ENCODE assay signal across 1 cellular context in the genomic region with DNA sequence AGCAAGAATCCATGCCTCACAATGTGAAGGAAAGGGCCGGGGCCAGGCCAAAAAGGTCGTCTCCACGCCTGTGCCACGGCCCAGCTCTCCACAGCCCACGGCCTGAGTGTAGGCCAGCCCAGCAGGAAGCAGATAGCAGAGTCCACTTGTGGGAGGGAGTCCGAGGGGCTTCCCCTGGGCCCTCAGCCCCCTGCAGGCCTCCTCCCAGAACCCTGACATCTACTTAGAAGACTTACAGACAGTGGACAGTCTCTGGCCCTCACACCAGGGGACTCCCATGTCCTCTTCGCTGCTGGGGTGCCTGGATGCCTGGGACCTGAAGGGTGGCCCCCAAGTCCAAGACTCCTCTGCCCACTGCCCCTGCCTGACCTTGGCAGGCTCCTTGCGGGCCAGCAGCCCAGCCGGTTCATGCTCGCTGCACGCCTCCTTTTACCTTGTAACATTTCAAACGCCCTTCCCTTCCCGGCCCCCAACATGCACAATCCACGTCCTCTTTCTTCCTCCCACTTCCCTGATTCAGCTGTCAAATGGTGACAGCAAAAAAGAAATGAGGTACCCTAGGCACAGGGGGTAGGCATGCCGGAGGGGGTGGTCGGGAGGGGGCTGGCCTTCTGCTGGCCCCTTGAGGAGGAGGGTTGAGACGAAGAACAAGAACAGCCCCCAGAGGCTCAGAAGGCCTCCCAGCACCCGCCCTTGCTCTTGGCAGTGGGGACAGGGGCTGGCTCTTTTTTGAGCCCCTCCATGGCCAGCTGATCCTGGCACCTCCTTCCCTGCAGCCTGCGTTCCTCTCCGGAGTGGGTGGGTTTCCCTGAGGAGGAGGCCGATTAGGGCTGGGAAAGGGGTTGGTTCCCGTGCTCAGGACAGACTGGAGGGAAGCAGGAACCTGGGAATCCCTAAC.
A peak's percentile ranks its signal among the peaks of the same experiment; 100 is the strongest.
TF ChIP-seq lines count a peak whose summit lies in the region.

No MANE protein-coding gene starts in this region.

TF ChIP-seq in K562, 482 proteins besides CTCF, POLR2A, EP300 and RAD21 (continued from another document and continues in another):
- TF ChIP-seq, protein P1, sequence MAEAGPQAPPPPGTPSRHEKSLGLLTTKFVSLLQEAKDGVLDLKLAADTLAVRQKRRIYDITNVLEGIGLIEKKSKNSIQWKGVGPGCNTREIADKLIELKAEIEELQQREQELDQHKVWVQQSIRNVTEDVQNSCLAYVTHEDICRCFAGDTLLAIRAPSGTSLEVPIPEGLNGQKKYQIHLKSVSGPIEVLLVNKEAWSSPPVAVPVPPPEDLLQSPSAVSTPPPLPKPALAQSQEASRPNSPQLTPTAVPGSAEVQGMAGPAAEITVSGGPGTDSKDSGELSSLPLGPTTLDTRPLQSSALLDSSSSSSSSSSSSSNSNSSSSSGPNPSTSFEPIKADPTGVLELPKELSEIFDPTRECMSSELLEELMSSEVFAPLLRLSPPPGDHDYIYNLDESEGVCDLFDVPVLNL (CRISPR knock-in tag; IDR thresholded peaks at IDR 0.05; ENCODE audit: low read depth), result no peak
- TF ChIP-seq RBM39 (optimal IDR thresholded peaks at IDR 0.05; ENCODE audit: low read depth, low read length) (no peak), ETV5 (CRISPR knock-in tag; IDR thresholded peaks at IDR 0.05; ENCODE audit: low read depth) (peak; percentile 40; the same call in 1 of the 2 replicates), RBM17 (IDR thresholded peaks at IDR 0.05; ENCODE audit: borderline replicate concordance, low read depth, low read length) (no peak), CBX1 (IDR thresholded peaks at IDR 0.05; ENCODE audit: low read depth) (peak; percentile 75; the same call in 1 of the 2 replicates), SRSF9 (IDR thresholded peaks at IDR 0.05; ENCODE audit: borderline replicate concordance, low read depth, low read length) (no peak), ZNF184 (CRISPR knock-in tag; IDR thresholded peaks at IDR 0.05) (no peak), SREBF2 (CRISPR knock-in tag; IDR thresholded peaks at IDR 0.05) (no peak), ZNF785 (CRISPR knock-in tag; IDR thresholded peaks at IDR 0.05) (no peak), CHD2 (IDR thresholded peaks at IDR 0.05; ENCODE audit: low read depth, low read length) (no peak), MTA2 (IDR thresholded peaks at IDR 0.05; ENCODE audit: low read depth) (no peak), ZNF644 (tag; IDR thresholded peaks at IDR 0.05; ENCODE audit: low read depth) (peak; percentile 13; the same call in 1 of the 2 replicates), ZNF146 (CRISPR knock-in tag; IDR thresholded peaks at IDR 0.05; ENCODE audit: unreplicated experiment) (no peak), ETV6 (IDR thresholded peaks at IDR 0.05; ENCODE audit: borderline replicate concordance in 1 of 2, low read depth in 2 of 2, low read length in 1 of 2) (no peak), ETV6 (CRISPR knock-in tag; IDR thresholded peaks at IDR 0.05; ENCODE audit: borderline replicate concordance) (no peak), KAT7 (CRISPR knock-in tag; IDR thresholded peaks at IDR 0.05; ENCODE audit: borderline replicate concordance) (peak; percentile 80; the same call in 1 of the 2 replicates), CAMTA2 (CRISPR knock-in tag; conservative IDR thresholded peaks at IDR 0.05) (0 out of 2 replicates have a peak, but pooled peaks have one; percentile 14), SMARCA5 (IDR thresholded peaks at IDR 0.05) (no peak), NCOR1 (IDR thresholded peaks at IDR 0.05) (no peak), IRF2 (CRISPR knock-in tag; IDR thresholded peaks at IDR 0.05) (no peak), POLR2AphosphoS5 (IDR thresholded peaks at IDR 0.05; ENCODE audit: control insufficient read depth, insufficient read depth, low read depth, low read length) (no peak), ZNF224 (CRISPR knock-in tag; IDR thresholded peaks at IDR 0.05) (no peak), POU5F1 (IDR thresholded peaks at IDR 0.05; ENCODE audit: borderline replicate concordance, low read depth, low read length, partially characterized antibody) (no peak), HDAC1 (IDR thresholded peaks at IDR 0.05) (no peak; a peak in 1 of 4 replicates), GABPB2 (CRISPR knock-in tag; conservative IDR thresholded peaks at IDR 0.05) (no peak), GTF2E2 (tag; IDR thresholded peaks at IDR 0.05) (peak; percentile 52; the same call in 1 of the 2 replicates), SNIP1 (IDR thresholded peaks at IDR 0.05; ENCODE audit: low read depth) (no peak), XRCC4 (IDR thresholded peaks at IDR 0.05; ENCODE audit: extremely low read depth, insufficient read depth, insufficient read length) (no peak), PRMT5 (CRISPR knock-in tag; IDR thresholded peaks at IDR 0.05) (no peak), LCOR (CRISPR knock-in tag; IDR thresholded peaks at IDR 0.05) (0 out of 2 replicates have a peak, but pooled peaks have one; percentile 16), NONO (IDR thresholded peaks at IDR 0.05; ENCODE audit: low read depth in 2 of 2, low read length in 1 of 2) (no peak), HDAC8 (tag; IDR thresholded peaks at IDR 0.05) (no peak), ZNF695 (CRISPR knock-in tag; IDR thresholded peaks at IDR 0.05) (no peak), MAFG (tag; conservative IDR thresholded peaks at IDR 0.05) (no peak), STAT5A (IDR thresholded peaks at IDR 0.05; ENCODE audit: borderline replicate concordance, low read length) (no peak)
- TF ChIP-seq, protein P2, sequence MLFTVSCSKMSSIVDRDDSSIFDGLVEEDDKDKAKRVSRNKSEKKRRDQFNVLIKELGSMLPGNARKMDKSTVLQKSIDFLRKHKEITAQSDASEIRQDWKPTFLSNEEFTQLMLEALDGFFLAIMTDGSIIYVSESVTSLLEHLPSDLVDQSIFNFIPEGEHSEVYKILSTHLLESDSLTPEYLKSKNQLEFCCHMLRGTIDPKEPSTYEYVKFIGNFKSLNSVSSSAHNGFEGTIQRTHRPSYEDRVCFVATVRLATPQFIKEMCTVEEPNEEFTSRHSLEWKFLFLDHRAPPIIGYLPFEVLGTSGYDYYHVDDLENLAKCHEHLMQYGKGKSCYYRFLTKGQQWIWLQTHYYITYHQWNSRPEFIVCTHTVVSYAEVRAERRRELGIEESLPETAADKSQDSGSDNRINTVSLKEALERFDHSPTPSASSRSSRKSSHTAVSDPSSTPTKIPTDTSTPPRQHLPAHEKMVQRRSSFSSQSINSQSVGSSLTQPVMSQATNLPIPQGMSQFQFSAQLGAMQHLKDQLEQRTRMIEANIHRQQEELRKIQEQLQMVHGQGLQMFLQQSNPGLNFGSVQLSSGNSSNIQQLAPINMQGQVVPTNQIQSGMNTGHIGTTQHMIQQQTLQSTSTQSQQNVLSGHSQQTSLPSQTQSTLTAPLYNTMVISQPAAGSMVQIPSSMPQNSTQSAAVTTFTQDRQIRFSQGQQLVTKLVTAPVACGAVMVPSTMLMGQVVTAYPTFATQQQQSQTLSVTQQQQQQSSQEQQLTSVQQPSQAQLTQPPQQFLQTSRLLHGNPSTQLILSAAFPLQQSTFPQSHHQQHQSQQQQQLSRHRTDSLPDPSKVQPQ (CRISPR knock-in tag; IDR thresholded peaks at IDR 0.05; ENCODE audit: borderline replicate concordance), result no peak
- TF ChIP-seq, protein P3, sequence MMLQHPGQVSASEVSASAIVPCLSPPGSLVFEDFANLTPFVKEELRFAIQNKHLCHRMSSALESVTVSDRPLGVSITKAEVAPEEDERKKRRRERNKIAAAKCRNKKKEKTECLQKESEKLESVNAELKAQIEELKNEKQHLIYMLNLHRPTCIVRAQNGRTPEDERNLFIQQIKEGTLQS (IDR thresholded peaks at IDR 0.05), result no peak
- TF ChIP-seq, protein P3 (CRISPR knock-in tag; conservative IDR thresholded peaks at IDR 0.05), result no peak
- TF ChIP-seq, protein P4, sequence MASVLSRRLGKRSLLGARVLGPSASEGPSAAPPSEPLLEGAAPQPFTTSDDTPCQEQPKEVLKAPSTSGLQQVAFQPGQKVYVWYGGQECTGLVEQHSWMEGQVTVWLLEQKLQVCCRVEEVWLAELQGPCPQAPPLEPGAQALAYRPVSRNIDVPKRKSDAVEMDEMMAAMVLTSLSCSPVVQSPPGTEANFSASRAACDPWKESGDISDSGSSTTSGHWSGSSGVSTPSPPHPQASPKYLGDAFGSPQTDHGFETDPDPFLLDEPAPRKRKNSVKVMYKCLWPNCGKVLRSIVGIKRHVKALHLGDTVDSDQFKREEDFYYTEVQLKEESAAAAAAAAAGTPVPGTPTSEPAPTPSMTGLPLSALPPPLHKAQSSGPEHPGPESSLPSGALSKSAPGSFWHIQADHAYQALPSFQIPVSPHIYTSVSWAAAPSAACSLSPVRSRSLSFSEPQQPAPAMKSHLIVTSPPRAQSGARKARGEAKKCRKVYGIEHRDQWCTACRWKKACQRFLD (CRISPR knock-in tag; IDR thresholded peaks at IDR 0.05), result no peak; the same call in none of the 2 replicates
- TF ChIP-seq, protein P5, sequence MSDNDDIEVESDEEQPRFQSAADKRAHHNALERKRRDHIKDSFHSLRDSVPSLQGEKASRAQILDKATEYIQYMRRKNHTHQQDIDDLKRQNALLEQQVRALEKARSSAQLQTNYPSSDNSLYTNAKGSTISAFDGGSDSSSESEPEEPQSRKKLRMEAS (CRISPR knock-in tag; IDR thresholded peaks at IDR 0.05), result no peak
- TF ChIP-seq, protein P6, sequence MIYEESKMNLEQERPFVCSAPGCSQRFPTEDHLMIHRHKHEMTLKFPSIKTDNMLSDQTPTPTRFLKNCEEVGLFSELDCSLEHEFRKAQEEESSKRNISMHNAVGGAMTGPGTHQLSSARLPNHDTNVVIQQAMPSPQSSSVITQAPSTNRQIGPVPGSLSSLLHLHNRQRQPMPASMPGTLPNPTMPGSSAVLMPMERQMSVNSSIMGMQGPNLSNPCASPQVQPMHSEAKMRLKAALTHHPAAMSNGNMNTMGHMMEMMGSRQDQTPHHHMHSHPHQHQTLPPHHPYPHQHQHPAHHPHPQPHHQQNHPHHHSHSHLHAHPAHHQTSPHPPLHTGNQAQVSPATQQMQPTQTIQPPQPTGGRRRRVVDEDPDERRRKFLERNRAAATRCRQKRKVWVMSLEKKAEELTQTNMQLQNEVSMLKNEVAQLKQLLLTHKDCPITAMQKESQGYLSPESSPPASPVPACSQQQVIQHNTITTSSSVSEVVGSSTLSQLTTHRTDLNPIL (CRISPR knock-in tag; IDR thresholded peaks at IDR 0.05), result no peak
- TF ChIP-seq, protein P7, sequence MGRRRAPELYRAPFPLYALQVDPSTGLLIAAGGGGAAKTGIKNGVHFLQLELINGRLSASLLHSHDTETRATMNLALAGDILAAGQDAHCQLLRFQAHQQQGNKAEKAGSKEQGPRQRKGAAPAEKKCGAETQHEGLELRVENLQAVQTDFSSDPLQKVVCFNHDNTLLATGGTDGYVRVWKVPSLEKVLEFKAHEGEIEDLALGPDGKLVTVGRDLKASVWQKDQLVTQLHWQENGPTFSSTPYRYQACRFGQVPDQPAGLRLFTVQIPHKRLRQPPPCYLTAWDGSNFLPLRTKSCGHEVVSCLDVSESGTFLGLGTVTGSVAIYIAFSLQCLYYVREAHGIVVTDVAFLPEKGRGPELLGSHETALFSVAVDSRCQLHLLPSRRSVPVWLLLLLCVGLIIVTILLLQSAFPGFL (CRISPR knock-in tag; IDR thresholded peaks at IDR 0.05), result no peak
- TF ChIP-seq, protein P8, sequence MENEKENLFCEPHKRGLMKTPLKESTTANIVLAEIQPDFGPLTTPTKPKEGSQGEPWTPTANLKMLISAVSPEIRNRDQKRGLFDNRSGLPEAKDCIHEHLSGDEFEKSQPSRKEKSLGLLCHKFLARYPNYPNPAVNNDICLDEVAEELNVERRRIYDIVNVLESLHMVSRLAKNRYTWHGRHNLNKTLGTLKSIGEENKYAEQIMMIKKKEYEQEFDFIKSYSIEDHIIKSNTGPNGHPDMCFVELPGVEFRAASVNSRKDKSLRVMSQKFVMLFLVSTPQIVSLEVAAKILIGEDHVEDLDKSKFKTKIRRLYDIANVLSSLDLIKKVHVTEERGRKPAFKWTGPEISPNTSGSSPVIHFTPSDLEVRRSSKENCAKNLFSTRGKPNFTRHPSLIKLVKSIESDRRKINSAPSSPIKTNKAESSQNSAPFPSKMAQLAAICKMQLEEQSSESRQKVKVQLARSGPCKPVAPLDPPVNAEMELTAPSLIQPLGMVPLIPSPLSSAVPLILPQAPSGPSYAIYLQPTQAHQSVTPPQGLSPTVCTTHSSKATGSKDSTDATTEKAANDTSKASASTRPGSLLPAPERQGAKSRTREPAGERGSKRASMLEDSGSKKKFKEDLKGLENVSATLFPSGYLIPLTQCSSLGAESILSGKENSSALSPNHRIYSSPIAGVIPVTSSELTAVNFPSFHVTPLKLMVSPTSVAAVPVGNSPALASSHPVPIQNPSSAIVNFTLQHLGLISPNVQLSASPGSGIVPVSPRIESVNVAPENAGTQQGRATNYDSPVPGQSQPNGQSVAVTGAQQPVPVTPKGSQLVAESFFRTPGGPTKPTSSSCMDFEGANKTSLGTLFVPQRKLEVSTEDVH (IDR thresholded peaks at IDR 0.05; ENCODE audit: low read depth, partially characterized antibody), result no peak
- TF ChIP-seq, protein P9, sequence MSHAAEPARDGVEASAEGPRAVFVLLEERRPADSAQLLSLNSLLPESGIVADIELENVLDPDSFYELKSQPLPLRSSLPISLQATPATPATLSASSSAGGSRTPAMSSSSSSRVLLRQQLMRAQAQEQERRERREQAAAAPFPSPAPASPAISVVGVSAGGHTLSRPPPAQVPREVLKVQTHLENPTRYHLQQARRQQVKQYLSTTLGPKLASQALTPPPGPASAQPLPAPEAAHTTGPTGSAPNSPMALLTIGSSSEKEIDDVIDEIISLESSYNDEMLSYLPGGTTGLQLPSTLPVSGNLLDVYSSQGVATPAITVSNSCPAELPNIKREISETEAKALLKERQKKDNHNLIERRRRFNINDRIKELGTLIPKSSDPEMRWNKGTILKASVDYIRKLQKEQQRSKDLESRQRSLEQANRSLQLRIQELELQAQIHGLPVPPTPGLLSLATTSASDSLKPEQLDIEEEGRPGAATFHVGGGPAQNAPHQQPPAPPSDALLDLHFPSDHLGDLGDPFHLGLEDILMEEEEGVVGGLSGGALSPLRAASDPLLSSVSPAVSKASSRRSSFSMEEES (CRISPR knock-in tag; IDR thresholded peaks at IDR 0.05), result no peak
